In the genomic region with DNA sequence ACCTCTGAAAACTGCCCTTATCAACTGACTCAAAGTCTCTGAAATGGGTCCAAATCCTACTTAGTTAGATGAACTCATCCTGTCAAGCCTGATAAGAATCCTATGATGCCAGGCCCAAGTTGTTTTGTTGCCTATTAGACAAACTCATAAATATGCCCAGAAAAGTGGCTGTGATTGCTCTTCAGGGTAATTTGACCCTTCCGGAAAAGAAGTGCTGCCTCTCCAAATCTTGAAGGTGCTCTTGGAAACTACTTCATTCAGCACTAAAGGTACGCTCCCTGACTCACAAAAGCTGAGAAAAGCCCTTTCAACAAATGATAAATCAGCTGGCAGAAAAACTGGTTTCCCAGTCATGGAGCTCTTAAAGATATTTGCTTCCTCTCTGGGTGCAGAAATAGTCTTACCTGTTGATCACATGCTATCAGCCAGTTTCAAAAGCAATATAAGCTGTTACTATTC, we compare ENCODE assay signal across 1 cellular context.
TF ChIP-seq lines count a peak whose summit lies in the region.

No MANE protein-coding gene starts in this region.

TF ChIP-seq in HEK293, 187 proteins besides CTCF, POLR2A, EP300 and RAD21 (continued from another document):
- TF ChIP-seq, protein P1, sequence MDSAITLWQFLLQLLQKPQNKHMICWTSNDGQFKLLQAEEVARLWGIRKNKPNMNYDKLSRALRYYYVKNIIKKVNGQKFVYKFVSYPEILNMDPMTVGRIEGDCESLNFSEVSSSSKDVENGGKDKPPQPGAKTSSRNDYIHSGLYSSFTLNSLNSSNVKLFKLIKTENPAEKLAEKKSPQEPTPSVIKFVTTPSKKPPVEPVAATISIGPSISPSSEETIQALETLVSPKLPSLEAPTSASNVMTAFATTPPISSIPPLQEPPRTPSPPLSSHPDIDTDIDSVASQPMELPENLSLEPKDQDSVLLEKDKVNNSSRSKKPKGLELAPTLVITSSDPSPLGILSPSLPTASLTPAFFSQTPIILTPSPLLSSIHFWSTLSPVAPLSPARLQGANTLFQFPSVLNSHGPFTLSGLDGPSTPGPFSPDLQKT (IDR thresholded peaks at IDR 0.05; ENCODE audit: borderline replicate concordance, low read depth, low read length) = no peak
